ENCODE assay signal across 12 cellular contexts in the genomic region with DNA sequence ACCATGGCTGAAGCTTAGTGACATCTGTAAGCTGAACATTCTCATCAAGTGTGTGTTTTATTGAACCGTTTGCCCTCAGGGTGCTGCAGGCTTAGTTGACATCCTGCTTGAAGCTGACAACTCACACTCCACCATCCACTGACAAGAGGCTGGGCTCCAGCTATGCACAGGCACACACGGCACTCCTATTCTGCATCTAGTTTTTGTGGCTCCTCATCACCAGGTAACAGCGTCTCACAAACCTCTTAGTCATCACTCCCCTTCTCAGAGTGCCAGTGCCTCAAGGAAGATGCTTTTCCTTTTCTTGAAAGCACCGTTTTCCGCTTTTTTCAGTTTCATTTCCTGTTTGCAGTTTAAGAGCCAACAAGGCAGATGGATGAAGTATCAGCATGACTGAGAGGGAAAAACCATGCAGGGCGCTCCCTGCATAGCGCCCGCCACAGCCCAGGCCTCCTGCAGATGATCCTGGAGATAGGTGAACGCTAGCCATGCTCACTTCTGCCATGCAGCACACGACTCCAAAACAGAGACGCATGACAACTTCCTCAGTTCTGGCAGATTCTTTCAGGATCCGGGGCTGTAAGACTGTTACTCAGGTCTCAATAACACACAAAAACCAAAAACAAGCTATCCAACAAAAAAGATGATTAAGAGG.
DNase-seq lines count a peak whose midpoint lies in the region; ATAC-seq and TF ChIP-seq lines count a peak whose summit lies in the region.
"Had no signal": no experiment of that assay in that cellular context is flagged by ENCODE, and none has a peak within 500 bp of the region (broad histone marks: within the 10 kb centered on the region; RNA-seq: fewer than 3 reads in every experiment).

No MANE protein-coding gene starts in this region.

- POLR2A ChIA-PET in activated CD4-positive, alpha-beta memory T cell treated with anti-CD3 and anti-CD28 coated beads for 36 hours (lab: Charles Lee): interaction anchor here (1.0 to 1.1 kb wide), 2 partner anchors 17 to 44 kb away, joined by 3 to 4 read pairs; no protein-coding TSS in a partner anchor
- POLR2A ChIA-PET in activated CD4-positive, alpha-beta memory T cell treated with anti-CD3 and anti-CD28 coated beads, Interleukin-2, amount 10 ng/mL, durations not matched to agents 7 days and 5 days (lab: Charles Lee): interaction anchor here (0.6 kb wide), 1 partner anchor 459 kb away, joined by 3 read pairs; no protein-coding TSS in a partner anchor

- peak overlapping the region; percentile 9 for H3K27ac Mint-ChIP-seq in activated CD4-positive, alpha-beta memory T cell treated with anti-CD3 and anti-CD28 coated beads for 36 hours
- no peak overlapping the region for H3K27ac Mint-ChIP-seq in activated CD4-positive, alpha-beta memory T cell treated with anti-CD3 and anti-CD28 coated beads, Interleukin-2, amount 10 ng/mL, durations not matched to agents 7 days and 5 days
- no peak overlapping the region for H3K27ac Mint-ChIP-seq in T-helper 2 cell treated with Interferon-gamma antibody and Interleukin-4, amounts not matched to agents 5 μg/mL and 100 μg/mL, for 36 hours
- H3K27ac Mint-ChIP-seq in stimulated activated naive B cell treated with anti-CD40 and anti-IgM and Interleukin-4, amounts not matched to agents 10 μg/mL and 1 μg/mL and 100 μg/mL, for 72 hours: peak overlapping the region; percentile 59
- H3K27ac Mint-ChIP-seq: endodermal cell had no signal

- TF ChIP-seq POLR2A in tibial nerve (IDR thresholded peaks at IDR 0.05): no peak
- TF ChIP-seq POLR2A in gastroesophageal sphincter (IDR thresholded peaks at IDR 0.05): no peak

- WGBS in tibial nerve, 2 donors: 81 to 88% methylated on average over 12 of the region's 12 CpGs
- WGBS in gastroesophageal sphincter (ENCODE audit: low coverage in 1 of 2), 2 donors: 63 to 82% methylated on average over 3 to 6 of the region's 12 CpGs

- CTCF ChIA-PET in activated CD4-positive, alpha-beta memory T cell treated with anti-CD3 and anti-CD28 coated beads for 36 hours (lab: Charles Lee): interaction anchor here (0.9 to 2.0 kb wide), 4 partner anchors 11 to 85 kb away, joined by 3 to 5 read pairs (median 3); no protein-coding TSS in a partner anchor
- CTCF ChIA-PET in activated CD4-positive, alpha-beta memory T cell treated with anti-CD3 and anti-CD28 coated beads, Interleukin-2, amount 10 ng/mL, durations not matched to agents 7 days and 5 days (lab: Charles Lee): interaction anchor here (3.4 kb wide), 1 partner anchor 78 kb away, joined by 9 read pairs; no protein-coding TSS in a partner anchor

- no peak overlapping the region for H3K4me3 Mint-ChIP-seq in activated CD4-positive, alpha-beta memory T cell treated with anti-CD3 and anti-CD28 coated beads for 36 hours
- H3K4me3 Mint-ChIP-seq in activated CD4-positive, alpha-beta memory T cell treated with anti-CD3 and anti-CD28 coated beads, Interleukin-2, amount 10 ng/mL, durations not matched to agents 7 days and 5 days: no peak overlapping the region
- peak overlapping the region; percentile 15 for H3K4me3 Mint-ChIP-seq in T-helper 2 cell treated with Interferon-gamma antibody and Interleukin-4, amounts not matched to agents 5 μg/mL and 100 μg/mL, for 36 hours
- no peak overlapping the region for H3K4me3 Mint-ChIP-seq in stimulated activated naive B cell treated with anti-CD40 and anti-IgM and Interleukin-4, amounts not matched to agents 10 μg/mL and 1 μg/mL and 100 μg/mL, for 72 hours
- H3K4me3 Mint-ChIP-seq: endodermal cell had no signal

- H3K4me3 ChIP-seq in tibial nerve (no peak overlapping the region), gastroesophageal sphincter (no peak overlapping the region)
- H3K4me3 ChIP-seq: hepatocyte, left lung had no signal

- no peak for TF ChIP-seq CTCF in tibial nerve (IDR thresholded peaks at IDR 0.05)
- no peak for TF ChIP-seq CTCF in gastroesophageal sphincter (IDR thresholded peaks at IDR 0.05)

- H3K4me1 Mint-ChIP-seq in activated CD4-positive, alpha-beta memory T cell treated with anti-CD3 and anti-CD28 coated beads for 36 hours (ENCODE audit: low read depth): peaks cover 61% of the 10 kb centered on the region
- peaks cover 31% of the 10 kb centered on the region for H3K4me1 Mint-ChIP-seq in activated CD4-positive, alpha-beta memory T cell treated with anti-CD3 and anti-CD28 coated beads, Interleukin-2, amount 10 ng/mL, durations not matched to agents 7 days and 5 days
- peaks cover 22% of the 10 kb centered on the region for H3K4me1 Mint-ChIP-seq in T-helper 2 cell treated with Interferon-gamma antibody and Interleukin-4, amounts not matched to agents 5 μg/mL and 100 μg/mL, for 36 hours (ENCODE audit: low read depth)
- peaks cover 39 to 66% of the 10 kb centered on the region in 2 donors for H3K4me1 Mint-ChIP-seq in stimulated activated naive B cell treated with anti-CD40 and anti-IgM and Interleukin-4, amounts not matched to agents 10 μg/mL and 1 μg/mL and 100 μg/mL, for 72 hours

- H3K9me3 ChIP-seq in tibial nerve (no peaks in the 10 kb centered on the region), gastroesophageal sphincter (no peaks in the 10 kb centered on the region)
- H3K9me3 ChIP-seq: left lung had no signal

- H3K36me3 Mint-ChIP-seq in activated CD4-positive, alpha-beta memory T cell treated with anti-CD3 and anti-CD28 coated beads for 36 hours: no peaks in the 10 kb centered on the region
- no peaks in the 10 kb centered on the region for H3K36me3 Mint-ChIP-seq in activated CD4-positive, alpha-beta memory T cell treated with anti-CD3 and anti-CD28 coated beads, Interleukin-2, amount 10 ng/mL, durations not matched to agents 7 days and 5 days (ENCODE audit: low read depth)
- H3K36me3 Mint-ChIP-seq in T-helper 2 cell treated with Interferon-gamma antibody and Interleukin-4, amounts not matched to agents 5 μg/mL and 100 μg/mL, for 36 hours (ENCODE audit: low read depth): no peaks in the 10 kb centered on the region
- peaks cover 0 to under 1% of the 10 kb centered on the region in 2 donors for H3K36me3 Mint-ChIP-seq in stimulated activated naive B cell treated with anti-CD40 and anti-IgM and Interleukin-4, amounts not matched to agents 10 μg/mL and 1 μg/mL and 100 μg/mL, for 72 hours

- H3K27ac ChIP-seq in tibial nerve (peak overlapping the region in 2 of 4 donors; percentile 25 to 36), gastroesophageal sphincter (no peak overlapping the region)
- H3K27ac ChIP-seq: hepatocyte, left lung had no signal

- TF ChIP-seq EP300 in tibial nerve (IDR thresholded peaks at IDR 0.05) (no peak), gastroesophageal sphincter (IDR thresholded peaks at IDR 0.05) (no peak)

- intact Hi-C loops in activated CD4-positive, alpha-beta memory T cell treated with anti-CD3 and anti-CD28 coated beads for 36 hours (cut with micrococcal nuclease): loop anchor here (1.0 to 5.0 kb wide), 3 partner anchors 41 to 371 kb away; no protein-coding TSS in a partner anchor

- H3K27me3 Mint-ChIP-seq in activated CD4-positive, alpha-beta memory T cell treated with anti-CD3 and anti-CD28 coated beads for 36 hours: no peaks in the 10 kb centered on the region
- H3K27me3 Mint-ChIP-seq in activated CD4-positive, alpha-beta memory T cell treated with anti-CD3 and anti-CD28 coated beads, Interleukin-2, amount 10 ng/mL, durations not matched to agents 7 days and 5 days: peaks cover 2% of the 10 kb centered on the region
- H3K27me3 Mint-ChIP-seq in T-helper 2 cell treated with Interferon-gamma antibody and Interleukin-4, amounts not matched to agents 5 μg/mL and 100 μg/mL, for 36 hours (ENCODE audit: low read depth): peaks cover 3% of the 10 kb centered on the region
- peaks cover 0 to 5% of the 10 kb centered on the region in 2 donors for H3K27me3 Mint-ChIP-seq in stimulated activated naive B cell treated with anti-CD40 and anti-IgM and Interleukin-4, amounts not matched to agents 10 μg/mL and 1 μg/mL and 100 μg/mL, for 72 hours

- no peaks in the 10 kb centered on the region for H3K36me3 ChIP-seq in tibial nerve
- no peaks in the 10 kb centered on the region for H3K36me3 ChIP-seq in gastroesophageal sphincter
- H3K36me3 ChIP-seq: left lung had no signal

- DNase-seq in activated CD4-positive, alpha-beta memory T cell treated with anti-CD3 and anti-CD28 coated beads for 36 hours: peak; percentile 66
- DNase-seq in activated CD4-positive, alpha-beta memory T cell treated with anti-CD3 and anti-CD28 coated beads, Interleukin-2, amount 10 ng/mL, durations not matched to agents 7 days and 5 days: no peak
- DNase-seq in T-helper 2 cell treated with Interferon-gamma antibody and Interleukin-4, amounts not matched to agents 5 μg/mL and 100 μg/mL, for 36 hours (ENCODE audit: low spot score): peak; percentile 10
- peak; percentile 15 for DNase-seq in central memory CD4-positive, alpha-beta T cell
- no peak for DNase-seq in stimulated activated naive B cell treated with anti-CD40 and anti-IgM and Interleukin-4, amounts not matched to agents 10 μg/mL and 1 μg/mL and 100 μg/mL, for 72 hours
- DNase-seq in tibial nerve (ENCODE audit: low spot score in 2 of 2) (no peak), NCI-H524 treated with DMSO at 0.1 percent for 48 hours (lab: John Stamatoyannopoulos, UW) (no peak)
- DNase-seq: DMS 273 treated with DMSO at 0.1 percent for 48 hours, left lung had no signal

- no peaks in the 10 kb centered on the region for H3K27me3 ChIP-seq in tibial nerve
- no peaks in the 10 kb centered on the region for H3K27me3 ChIP-seq in gastroesophageal sphincter
- H3K27me3 ChIP-seq: hepatocyte, left lung had no signal

- peak; percentile 34 to 54 for ATAC-seq in stimulated activated naive B cell treated with anti-CD40 and anti-IgM and Interleukin-4, amounts not matched to agents 10 μg/mL and 1 μg/mL and 100 μg/mL, for 72 hours (replicated peaks)
- ATAC-seq in gastroesophageal sphincter: no peak
- ATAC-seq: left lung had no signal

- H3K9me3 Mint-ChIP-seq in activated CD4-positive, alpha-beta memory T cell treated with anti-CD3 and anti-CD28 coated beads for 36 hours: no peaks in the 10 kb centered on the region
- H3K9me3 Mint-ChIP-seq in activated CD4-positive, alpha-beta memory T cell treated with anti-CD3 and anti-CD28 coated beads, Interleukin-2, amount 10 ng/mL, durations not matched to agents 7 days and 5 days: no peaks in the 10 kb centered on the region
- no peaks in the 10 kb centered on the region for H3K9me3 Mint-ChIP-seq in T-helper 2 cell treated with Interferon-gamma antibody and Interleukin-4, amounts not matched to agents 5 μg/mL and 100 μg/mL, for 36 hours
- H3K9me3 Mint-ChIP-seq in stimulated activated naive B cell treated with anti-CD40 and anti-IgM and Interleukin-4, amounts not matched to agents 10 μg/mL and 1 μg/mL and 100 μg/mL, for 72 hours: peaks cover 0 to 2% of the 10 kb centered on the region in 2 donors
- H3K9me3 Mint-ChIP-seq: endodermal cell had no signal

- H3K4me1 ChIP-seq in tibial nerve (peaks cover 0 to 25% (median 14%) of the 10 kb centered on the region in 4 donors), gastroesophageal sphincter (peaks cover 14 to 30% (median 16%) of the 10 kb centered on the region in 3 donors)
- H3K4me1 ChIP-seq: left lung had no signal

Comparison
In these comparisons a context has a peak if more than half of its experiments do, and no peak if none do; other contexts are left out.
1. DNase-seq: peak in activated CD4-positive, alpha-beta memory T cell treated with anti-CD3 and anti-CD28 coated beads for 36 hours (single experiment), T-helper 2 cell treated with Interferon-gamma antibody and Interleukin-4, amounts not matched to agents 5 μg/mL and 100 μg/mL, for 36 hours (single experiment) and central memory CD4-positive, alpha-beta T cell (single experiment); none in activated CD4-positive, alpha-beta memory T cell treated with anti-CD3 and anti-CD28 coated beads, Interleukin-2, amount 10 ng/mL, durations not matched to agents 7 days and 5 days (single experiment), stimulated activated naive B cell treated with anti-CD40 and anti-IgM and Interleukin-4, amounts not matched to agents 10 μg/mL and 1 μg/mL and 100 μg/mL, for 72 hours (single experiment), tibial nerve (0 of 2) and NCI-H524 treated with DMSO at 0.1 percent for 48 hours (single experiment).
2. H3K27ac Mint-ChIP-seq: peak in activated CD4-positive, alpha-beta memory T cell treated with anti-CD3 and anti-CD28 coated beads for 36 hours (single experiment) and stimulated activated naive B cell treated with anti-CD40 and anti-IgM and Interleukin-4, amounts not matched to agents 10 μg/mL and 1 μg/mL and 100 μg/mL, for 72 hours (single experiment); none in activated CD4-positive, alpha-beta memory T cell treated with anti-CD3 and anti-CD28 coated beads, Interleukin-2, amount 10 ng/mL, durations not matched to agents 7 days and 5 days (single experiment) and T-helper 2 cell treated with Interferon-gamma antibody and Interleukin-4, amounts not matched to agents 5 μg/mL and 100 μg/mL, for 36 hours (single experiment).